Comparison of ENCODE assay signal across 1 cellular context in the genomic region with DNA sequence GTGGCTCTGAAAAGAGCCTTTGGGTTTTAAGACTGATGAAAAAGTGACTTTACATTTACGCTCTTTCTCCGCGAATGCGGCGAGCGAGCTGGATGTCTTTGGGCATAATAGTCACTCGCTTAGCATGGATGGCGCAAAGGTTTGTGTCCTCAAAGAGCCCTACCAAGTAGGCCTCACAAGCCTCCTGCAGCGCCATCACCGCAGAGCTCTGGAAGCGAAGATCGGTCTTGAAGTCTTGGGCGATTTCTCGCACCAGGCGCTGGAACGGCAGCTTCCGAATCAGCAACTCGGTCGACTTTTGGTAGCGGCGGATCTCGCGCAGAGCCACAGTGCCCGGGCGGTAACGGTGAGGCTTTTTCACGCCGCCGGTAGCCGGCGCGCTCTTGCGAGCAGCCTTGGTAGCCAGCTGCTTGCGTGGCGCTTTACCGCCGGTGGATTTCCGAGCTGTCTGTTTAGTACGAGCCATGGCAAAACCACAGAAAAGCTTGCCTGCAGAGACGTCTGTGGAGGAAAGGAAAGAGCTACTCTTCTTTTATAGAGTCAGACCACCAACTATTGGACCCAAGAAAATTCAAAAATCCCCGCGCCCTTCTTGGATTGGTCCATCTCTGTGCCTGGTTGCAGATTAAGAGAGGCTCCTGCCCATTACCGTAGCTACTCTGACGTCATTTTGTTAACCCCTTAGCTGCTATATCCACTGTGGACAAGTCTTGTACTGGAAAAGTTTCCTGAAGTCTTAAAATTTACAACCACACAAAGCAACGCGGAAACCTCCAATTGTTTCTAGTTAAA.
TF ChIP-seq lines count a peak whose summit lies in the region.

No MANE protein-coding gene starts in this region.

TF ChIP-seq in HepG2, 621 proteins besides CTCF, POLR2A, EP300 and RAD21 (continued from another document and continues in another):
- TF ChIP-seq ZNF687 (CRISPR knock-in tag; IDR thresholded peaks at IDR 0.05) (peak; percentile 90), HDAC6 (IDR thresholded peaks at IDR 0.05; ENCODE audit: low read depth, low read length) (peak; percentile 76; the same call in 1 of the 2 replicates), IKZF4 (CRISPR knock-in tag; IDR thresholded peaks at IDR 0.05; ENCODE audit: borderline replicate concordance, low read depth, not compliant biosample characterization) (peak; percentile 47), SRSF1 (optimal IDR thresholded peaks at IDR 0.05; ENCODE audit: low read depth, low read length) (peak; percentile 99), MED8 (CRISPR knock-in tag; IDR thresholded peaks at IDR 0.05; ENCODE audit: insufficient replicate concordance) (peak; percentile 99), MED1 (CRISPR knock-in tag; IDR thresholded peaks at IDR 0.05) (peak; percentile 93), ZNF510 (CRISPR knock-in tag; IDR thresholded peaks at IDR 0.05; ENCODE audit: low read depth) (peak; percentile 91), NAIF1 (CRISPR knock-in tag; IDR thresholded peaks at IDR 0.05; ENCODE audit: borderline replicate concordance) (peak; percentile 95; the same call in 1 of the 2 replicates), ZNF329 (CRISPR knock-in tag; IDR thresholded peaks at IDR 0.05; ENCODE audit: low read depth) (peak; percentile 85; the same call in 1 of the 2 replicates), IKZF1 (IDR thresholded peaks at IDR 0.05) (no peak), HHEX (CRISPR knock-in tag; IDR thresholded peaks at IDR 0.05) (0 out of 2 replicates have a peak, but pooled peaks have one; percentile 27), ZBTB34 (CRISPR knock-in tag; IDR thresholded peaks at IDR 0.05) (no peak), HNRNPL (IDR thresholded peaks at IDR 0.05; ENCODE audit: low read depth, low read length) (peak; percentile 99), ONECUT2 (CRISPR knock-in tag; IDR thresholded peaks at IDR 0.05) (no peak; the same call in none of the 2 replicates), ZC3H4 (CRISPR knock-in tag; IDR thresholded peaks at IDR 0.05; ENCODE audit: borderline replicate concordance) (peak; percentile 99), ZFP37 (CRISPR knock-in tag; IDR thresholded peaks at IDR 0.05; ENCODE audit: borderline replicate concordance) (peak; percentile 21; the same call in 1 of the 2 replicates), ZFP41 (CRISPR knock-in tag; IDR thresholded peaks at IDR 0.05; ENCODE audit: borderline replicate concordance) (peak; percentile 88), SIN3B (IDR thresholded peaks at IDR 0.05; ENCODE audit: low read length) (peak; percentile 95), MAX (IDR thresholded peaks at IDR 0.05) (peak; percentile 73), MTA1 (CRISPR knock-in tag; IDR thresholded peaks at IDR 0.05; ENCODE audit: borderline replicate concordance) (peak; percentile 62; the same call in 1 of the 2 replicates), ZNF549 (CRISPR knock-in tag; IDR thresholded peaks at IDR 0.05) (peak; percentile 16; the same call in 1 of the 2 replicates), NCOA1 (CRISPR knock-in tag; IDR thresholded peaks at IDR 0.05) (peak; percentile 91), IRX3 (CRISPR knock-in tag; IDR thresholded peaks at IDR 0.05; ENCODE audit: borderline replicate concordance, low read depth) (peak; percentile 77), ZNF33A (CRISPR knock-in tag; IDR thresholded peaks at IDR 0.05; ENCODE audit: borderline replicate concordance) (no peak), POGZ (CRISPR knock-in tag; IDR thresholded peaks at IDR 0.05) (peak; percentile 30), SRF (IDR thresholded peaks at IDR 0.05; ENCODE audit: low read depth, low read length) (peak; percentile 64), FIP1L1 (IDR thresholded peaks at IDR 0.05; ENCODE audit: borderline replicate concordance, insufficient read depth, low read depth, low read length) (peak; percentile 100), ZSCAN22 (CRISPR knock-in tag; IDR thresholded peaks at IDR 0.05) (no peak; the same call in 1 of the 2 replicates), KAT2B (IDR thresholded peaks at IDR 0.05; ENCODE audit: borderline replicate concordance, low read depth, low read length) (no peak), ETV6 (CRISPR knock-in tag; conservative IDR thresholded peaks at IDR 0.05) (peak; percentile 86), SIX4 (CRISPR knock-in tag; IDR thresholded peaks at IDR 0.05) (0 out of 2 replicates have a peak, but pooled peaks have one; percentile 9), SALL2 (CRISPR knock-in tag; IDR thresholded peaks at IDR 0.05) (peak; percentile 64; the same call in 1 of the 2 replicates), MBD4 (IDR thresholded peaks at IDR 0.05; ENCODE audit: borderline replicate concordance, low read length) (no peak), PRMT3 (CRISPR knock-in tag; IDR thresholded peaks at IDR 0.05; ENCODE audit: borderline replicate concordance, low read depth) (peak; percentile 81; the same call in 1 of the 2 replicates), ZNF619 (CRISPR knock-in tag; IDR thresholded peaks at IDR 0.05) (peak; percentile 79; the same call in 1 of the 2 replicates), FOXP1 (IDR thresholded peaks at IDR 0.05) (no peak), FOXP1 (CRISPR knock-in tag; IDR thresholded peaks at IDR 0.05) (0 out of 2 replicates have a peak, but pooled peaks have one; percentile 7), ZNF138 (CRISPR knock-in tag; IDR thresholded peaks at IDR 0.05; ENCODE audit: low read depth) (no peak), FOSL1 (CRISPR knock-in tag; IDR thresholded peaks at IDR 0.05; ENCODE audit: borderline replicate concordance) (peak; percentile 2; the same call in 1 of the 2 replicates), CREB3 (CRISPR knock-in tag; IDR thresholded peaks at IDR 0.05) (no peak), ZFY (CRISPR knock-in tag; IDR thresholded peaks at IDR 0.05) (peak; percentile 91), ZNF251 (CRISPR knock-in tag; IDR thresholded peaks at IDR 0.05) (peak; percentile 95), NFAT5 (CRISPR knock-in tag; IDR thresholded peaks at IDR 0.05) (peak; percentile 78; the same call in 1 of the 2 replicates), ZNF20 (CRISPR knock-in tag; IDR thresholded peaks at IDR 0.05) (no peak), MATR3 (CRISPR knock-in tag; IDR thresholded peaks at IDR 0.05) (no peak), GLI4 (CRISPR knock-in tag; IDR thresholded peaks at IDR 0.05; ENCODE audit: borderline replicate concordance) (no peak)
- TF ChIP-seq, protein P1, sequence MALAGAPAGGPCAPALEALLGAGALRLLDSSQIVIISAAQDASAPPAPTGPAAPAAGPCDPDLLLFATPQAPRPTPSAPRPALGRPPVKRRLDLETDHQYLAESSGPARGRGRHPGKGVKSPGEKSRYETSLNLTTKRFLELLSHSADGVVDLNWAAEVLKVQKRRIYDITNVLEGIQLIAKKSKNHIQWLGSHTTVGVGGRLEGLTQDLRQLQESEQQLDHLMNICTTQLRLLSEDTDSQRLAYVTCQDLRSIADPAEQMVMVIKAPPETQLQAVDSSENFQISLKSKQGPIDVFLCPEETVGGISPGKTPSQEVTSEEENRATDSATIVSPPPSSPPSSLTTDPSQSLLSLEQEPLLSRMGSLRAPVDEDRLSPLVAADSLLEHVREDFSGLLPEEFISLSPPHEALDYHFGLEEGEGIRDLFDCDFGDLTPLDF (CRISPR knock-in tag; IDR thresholded peaks at IDR 0.05): peak; percentile 99
- TF ChIP-seq, protein P2, sequence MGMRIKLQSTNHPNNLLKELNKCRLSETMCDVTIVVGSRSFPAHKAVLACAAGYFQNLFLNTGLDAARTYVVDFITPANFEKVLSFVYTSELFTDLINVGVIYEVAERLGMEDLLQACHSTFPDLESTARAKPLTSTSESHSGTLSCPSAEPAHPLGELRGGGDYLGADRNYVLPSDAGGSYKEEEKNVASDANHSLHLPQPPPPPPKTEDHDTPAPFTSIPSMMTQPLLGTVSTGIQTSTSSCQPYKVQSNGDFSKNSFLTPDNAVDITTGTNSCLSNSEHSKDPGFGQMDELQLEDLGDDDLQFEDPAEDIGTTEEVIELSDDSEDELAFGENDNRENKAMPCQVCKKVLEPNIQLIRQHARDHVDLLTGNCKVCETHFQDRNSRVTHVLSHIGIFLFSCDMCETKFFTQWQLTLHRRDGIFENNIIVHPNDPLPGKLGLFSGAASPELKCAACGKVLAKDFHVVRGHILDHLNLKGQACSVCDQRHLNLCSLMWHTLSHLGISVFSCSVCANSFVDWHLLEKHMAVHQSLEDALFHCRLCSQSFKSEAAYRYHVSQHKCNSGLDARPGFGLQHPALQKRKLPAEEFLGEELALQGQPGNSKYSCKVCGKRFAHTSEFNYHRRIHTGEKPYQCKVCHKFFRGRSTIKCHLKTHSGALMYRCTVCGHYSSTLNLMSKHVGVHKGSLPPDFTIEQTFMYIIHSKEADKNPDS (CRISPR knock-in tag; IDR thresholded peaks at IDR 0.05): peak; percentile 72; the same call in 1 of the 2 replicates
